Comparison of ENCODE assay signal across 18 cellular contexts in genomic region chr7:89316584-89316983, GRCh38.
DNase-seq lines count a peak whose midpoint lies in the region; ATAC-seq, FAIRE-seq and TF ChIP-seq lines count a peak whose summit lies in the region.
"Had no signal": no experiment of that assay in that cellular context is flagged by ENCODE, and none has a peak within 500 bp of the region (broad histone marks: within the 10 kb centered on the region; RNA-seq: fewer than 3 reads in every experiment).

No MANE protein-coding gene starts in this region.

- no peak overlapping the region for H3K4me3 Mint-ChIP-seq in GM23338
- H3K4me3 Mint-ChIP-seq in neural progenitor cell: no peak overlapping the region
- H3K4me3 Mint-ChIP-seq in MCF 10A (ENCODE audit: unreplicated experiment): no peak overlapping the region
- H3K4me3 Mint-ChIP-seq: CD4-positive, alpha-beta memory T cell; HFFc6 had no signal

- WGBS in H1 (ENCODE audit: extremely low coverage in 1 of 2, insufficient coverage in 1 of 2, insufficient read length in 1 of 2, insufficient replicate concordance in 2 of 2, low coverage in 1 of 2, low lambda C conversion rate in 2 of 2, missing lambda C conversion rate in 1 of 2), 2 experiments: 65% methylated on average over 1 of the region's 1 CpG; no CpG with 5 or more reads in 1 of the 2 experiments

- H3K27me3 Mint-ChIP-seq in GM23338 (ENCODE audit: insufficient read depth, low read depth, poor library complexity): no peaks in the 10 kb centered on the region
- no peaks in the 10 kb centered on the region for H3K27me3 Mint-ChIP-seq in neural progenitor cell (ENCODE audit: insufficient read depth, low read depth)
- no peaks in the 10 kb centered on the region for H3K27me3 Mint-ChIP-seq in MCF 10A (ENCODE audit: insufficient read depth, unreplicated experiment)
- H3K27me3 Mint-ChIP-seq: CD4-positive, alpha-beta memory T cell had no signal

- in situ Hi-C loops in KBM-7 (cut with MboI; ENCODE audit: low pct_unique_long_range_greater_than_20kb, low sequenced_read_pairs): no loop called here

- peak overlapping the region; percentile 21; the same call in 1 of the 2 replicates for H2AFZ ChIP-seq in GM23338
- H2AFZ ChIP-seq in H1 (ENCODE audit: low read length): peak overlapping the region; percentile 16
- peak overlapping the region; percentile 93 for H2AFZ ChIP-seq in neural progenitor cell (replicated peaks)
- H2AFZ ChIP-seq: GM23248 had no signal

- H2BK20ac ChIP-seq in H1 (ENCODE audit: low read length): no peak overlapping the region

- POLR2A ChIA-PET in H1 (lab: Charles Lee; ENCODE audit: partially characterized antibody): no interaction called here
- POLR2A ChIA-PET in MCF 10A (lab: Yijun Ruan, JAX): no interaction called here

- no peak for FAIRE-seq in H1 (lab: Jason Lieb, UNC)
- FAIRE-seq: GM12878, GM18507, H54 had no signal

- intact Hi-C loops in MCF 10A (cut with micrococcal nuclease): no loop called here

- no peaks in the 10 kb centered on the region for H4K20me1 ChIP-seq in GM23338 (replicated peaks; ENCODE audit: insufficient read depth)
- H4K20me1 ChIP-seq in H1 (replicated peaks in 1 of 2; ENCODE audit: control insufficient read depth in 1 of 2, insufficient read depth in 2 of 2, low read length in 2 of 2): no peaks in the 10 kb centered on the region
- no peaks in the 10 kb centered on the region for H4K20me1 ChIP-seq in neural progenitor cell (ENCODE audit: low read depth)

- H2BK5ac ChIP-seq in H1 (ENCODE audit: low read depth, low read length): no peak overlapping the region

- H3K14ac ChIP-seq in H1 (ENCODE audit: insufficient read length): no peak overlapping the region

- no peak for TF ChIP-seq RAD21 in H1 (IDR thresholded peaks at IDR 0.05 in 1 of 2, conservative IDR thresholded peaks at IDR 0.05 in 1 of 2; ENCODE audit: low read depth in 2 of 2, low read length in 2 of 2)

- no peaks in the 10 kb centered on the region for H3K9me2 ChIP-seq in GM23338 (ENCODE audit: insufficient read depth)

- H3K4me1 Mint-ChIP-seq in GM23338 (no peaks in the 10 kb centered on the region), neural progenitor cell (peaks cover 20% of the 10 kb centered on the region), MCF 10A (ENCODE audit: insufficient read depth, unreplicated experiment) (no peaks in the 10 kb centered on the region)
- H3K4me1 Mint-ChIP-seq: CD4-positive, alpha-beta memory T cell had no signal

- H2BK12ac ChIP-seq in H1 (ENCODE audit: low read depth, low read length): no peak overlapping the region

- no peak overlapping the region for H3K9ac ChIP-seq in H1 (replicated peaks in 1 of 4; ENCODE audit: extremely low read depth in 1 of 4, low read depth in 3 of 4, low read length in 3 of 4)
- H3K9ac ChIP-seq in neural progenitor cell: no peak overlapping the region
- H3K9ac ChIP-seq: GM23248 had no signal

- H2BK15ac ChIP-seq in H1 (ENCODE audit: low read length): no peak overlapping the region

- H3K4me2 ChIP-seq in GM23338 (no peak overlapping the region), H1 (ENCODE audit: insufficient read depth in 1 of 2, low read depth in 2 of 2, low read length in 2 of 2) (no peak overlapping the region), neural progenitor cell (no peak overlapping the region)

- no peak overlapping the region for H4K5ac ChIP-seq in H1 (ENCODE audit: insufficient read length, low read depth, low read length)

- H3F3A ChIP-seq in GM23338 (replicated peaks; ENCODE audit: low read depth) (no peaks in the 10 kb centered on the region), neural progenitor cell (ENCODE audit: low read depth) (no peaks in the 10 kb centered on the region)

- H4K91ac ChIP-seq in H1 (replicated peaks; ENCODE audit: insufficient read length, low read length): no peak overlapping the region

- H3K4me3 ChIP-seq in GM23338 (no peak overlapping the region), H1 (ENCODE audit: extremely low read depth in 1 of 4, insufficient read depth in 2 of 4, low read depth in 3 of 4, low read length in 4 of 4) (no peak overlapping the region), neural progenitor cell (no peak overlapping the region)
- H3K4me3 ChIP-seq: GM12878, GM23248, HAP-1 had no signal

- H3K27ac Mint-ChIP-seq in GM23338 (no peak overlapping the region), neural progenitor cell (no peak overlapping the region), MCF 10A (ENCODE audit: low read depth, unreplicated experiment) (no peak overlapping the region)
- H3K27ac Mint-ChIP-seq: CD4-positive, alpha-beta memory T cell; HFFc6 had no signal

- no peaks in the 10 kb centered on the region for H3K27me3 ChIP-seq in GM23338 (ENCODE audit: insufficient read depth)
- H3K27me3 ChIP-seq in H1 (replicated peaks in 1 of 4; ENCODE audit: control insufficient read depth in 3 of 4, extremely low read depth in 1 of 4, insufficient read depth in 3 of 4, low read length in 3 of 4): no peaks in the 10 kb centered on the region
- H3K27me3 ChIP-seq in neural progenitor cell: no peaks in the 10 kb centered on the region

- ATAC-seq in GM23338: no peak
- ATAC-seq: GM12878 had no signal

- H3K4ac ChIP-seq in H1 (replicated peaks; ENCODE audit: insufficient read length, low read depth, low read length): no peak overlapping the region

- no peaks in the 10 kb centered on the region for H3K79me1 ChIP-seq in H1 (ENCODE audit: low read depth, low read length)

- no TSS peak for BruUV-seq in MCF 10A (replicated peaks; lab: Mats Ljungman, UMichigan)

- H4K8ac ChIP-seq in H1 (ENCODE audit: extremely low read depth, insufficient read depth, low read length): no peak overlapping the region

- no peak overlapping the region for H3K18ac ChIP-seq in H1 (ENCODE audit: extremely low read depth, low read length)

- TF ChIP-seq CTCF in GM23338 (conservative IDR thresholded peaks at IDR 0.05; ENCODE audit: low read depth in 2 of 2) (no peak), H1 (IDR thresholded peaks at IDR 0.05; ENCODE audit: control extremely low read depth in 1 of 3, insufficient read depth in 1 of 3, low read depth in 1 of 3, low read length in 3 of 3) (no peak), neural progenitor cell (IDR thresholded peaks at IDR 0.05) (no peak), MCF 10A (IDR thresholded peaks at IDR 0.05; ENCODE audit: unreplicated experiment) (no peak)

- no peak for TF ChIP-seq EP300 in H1 (IDR thresholded peaks at IDR 0.05; ENCODE audit: borderline replicate concordance in 1 of 2, low read depth in 2 of 2, low read length in 2 of 2)

- no peak for TF ChIP-seq POLR2A in H1 (IDR thresholded peaks at IDR 0.05; ENCODE audit: control extremely low read depth in 1 of 2, low read depth in 2 of 2, low read length in 2 of 2)

- DNase-seq in GM23338 (ENCODE audit: low spot score) (no peak), H1 (ENCODE audit: low read depth in 1 of 2, low spot score in 2 of 2) (no peak), neural progenitor cell (ENCODE audit: low spot score) (no peak), NCI-H774 (lab: John Stamatoyannopoulos, UW) (no peak), MCF 10A (ENCODE audit: unreplicated experiment) (no peak), KBM-7 (no peak)
- DNase-seq: C1 segment of cervical spinal cord; Caco-2; CD4-positive, alpha-beta memory T cell; DMS153; EL; GDM1; GM23248; HFFc6 had no signal

- no peak overlapping the region for H2AK5ac ChIP-seq in H1 (ENCODE audit: low read depth, low read length)

- no peak overlapping the region for H3K23ac ChIP-seq in H1 (ENCODE audit: insufficient read length)

- H3K9me3 ChIP-seq in H1 (ENCODE audit: insufficient read depth in 2 of 2, low read depth in 1 of 2, low read length in 1 of 2) (peaks cover 0 to 5% of the 10 kb centered on the region in 2 experiments; a peak in 2 of 4 replicates), neural progenitor cell (ENCODE audit: low read depth) (no peaks in the 10 kb centered on the region)
- H3K9me3 ChIP-seq: Caco-2 had no signal

- H3K4me1 ChIP-seq in GM23338 (ENCODE audit: insufficient read depth): no peaks in the 10 kb centered on the region
- no peaks in the 10 kb centered on the region for H3K4me1 ChIP-seq in H1 (replicated peaks in 1 of 4; ENCODE audit: control insufficient read depth in 3 of 4, insufficient read depth in 4 of 4, low read length in 3 of 4)
- H3K4me1 ChIP-seq in neural progenitor cell: no peaks in the 10 kb centered on the region
- H3K4me1 ChIP-seq: Caco-2, HAP-1 had no signal

- no peak overlapping the region for H3K27ac ChIP-seq in GM23338 (ENCODE audit: low read depth)
- H3K27ac ChIP-seq in H1 (ENCODE audit: low read depth, low read length): no peak overlapping the region
- no peak overlapping the region for H3K27ac ChIP-seq in neural progenitor cell
- H3K27ac ChIP-seq: GM23248 had no signal

- H2BK120ac ChIP-seq in H1 (replicated peaks; ENCODE audit: low read depth, low read length): no peak overlapping the region

- H3K36me3 ChIP-seq in GM23338 (ENCODE audit: insufficient read depth): no peaks in the 10 kb centered on the region; the same call in 1 of the 2 replicates
- no peaks in the 10 kb centered on the region for H3K36me3 ChIP-seq in H1 (ENCODE audit: control insufficient read depth in 2 of 4, insufficient read depth in 4 of 4, low read length in 3 of 4)
- no peaks in the 10 kb centered on the region for H3K36me3 ChIP-seq in neural progenitor cell
- H3K36me3 ChIP-seq: HAP-1 had no signal

- H3K36me3 Mint-ChIP-seq in GM23338 (ENCODE audit: low read depth): no peaks in the 10 kb centered on the region
- no peaks in the 10 kb centered on the region for H3K36me3 Mint-ChIP-seq in neural progenitor cell
- H3K36me3 Mint-ChIP-seq in MCF 10A (ENCODE audit: insufficient read depth, unreplicated experiment): no peaks in the 10 kb centered on the region
- H3K36me3 Mint-ChIP-seq: CD4-positive, alpha-beta memory T cell had no signal

- H3K79me2 ChIP-seq in GM23338 (replicated peaks; ENCODE audit: insufficient read depth): no peaks in the 10 kb centered on the region
- no peaks in the 10 kb centered on the region for H3K79me2 ChIP-seq in H1 (ENCODE audit: control insufficient read depth in 1 of 2, insufficient read depth in 2 of 2, low read length in 2 of 2)
- H3K79me2 ChIP-seq in neural progenitor cell (ENCODE audit: low read depth): no peaks in the 10 kb centered on the region

- H3K9me3 Mint-ChIP-seq in GM23338 (peaks cover 3% of the 10 kb centered on the region; the same call in 1 of the 3 replicates), neural progenitor cell (peaks cover 2% of the 10 kb centered on the region), MCF 10A (ENCODE audit: unreplicated experiment) (no peaks in the 10 kb centered on the region)

- CTCF ChIA-PET in H1 (lab: Charles Lee; ENCODE audit: partially characterized antibody) (interaction anchor here (1.3 kb wide), 1 partner anchor 16 kb away, joined by 3 read pairs; no protein-coding TSS in a partner anchor), MCF 10A (lab: Yijun Ruan, JAX) (no interaction called here)

- no peaks in the 10 kb centered on the region for H3K23me2 ChIP-seq in H1 (ENCODE audit: low read depth, low read length)

- no peak overlapping the region for H3K56ac ChIP-seq in H1 (replicated peaks; ENCODE audit: insufficient read length, low read depth, low read length)

TF ChIP-seq in GM23338, 12 proteins besides CTCF, POLR2A, EP300 and RAD21 (continues in another document):
- TF ChIP-seq CREB1 (CRISPR knock-in tag; IDR thresholded peaks at IDR 0.05; ENCODE audit: low read depth): no peak
- TF ChIP-seq NANOG (IDR thresholded peaks at IDR 0.05; ENCODE audit: borderline replicate concordance): no peak

TF ChIP-seq in H1, 55 proteins besides CTCF, POLR2A, EP300 and RAD21 (continues in another document):
- TF ChIP-seq CHD1 (IDR thresholded peaks at IDR 0.05; ENCODE audit: low read depth, low read length): no peak
- TF ChIP-seq NRF1 (IDR thresholded peaks at IDR 0.05; ENCODE audit: low read depth, low read length): no peak

Comparison
In these comparisons a context has a peak if more than half of its experiments do, and no peak if none do; other contexts are left out.
1. H2AFZ ChIP-seq: peak in every context shown above with its lines; median percentile 93 in neural progenitor cell; 21 in GM23338; 16 in H1.